25 cellular contexts compared by ENCODE assay signal in the genomic region with DNA sequence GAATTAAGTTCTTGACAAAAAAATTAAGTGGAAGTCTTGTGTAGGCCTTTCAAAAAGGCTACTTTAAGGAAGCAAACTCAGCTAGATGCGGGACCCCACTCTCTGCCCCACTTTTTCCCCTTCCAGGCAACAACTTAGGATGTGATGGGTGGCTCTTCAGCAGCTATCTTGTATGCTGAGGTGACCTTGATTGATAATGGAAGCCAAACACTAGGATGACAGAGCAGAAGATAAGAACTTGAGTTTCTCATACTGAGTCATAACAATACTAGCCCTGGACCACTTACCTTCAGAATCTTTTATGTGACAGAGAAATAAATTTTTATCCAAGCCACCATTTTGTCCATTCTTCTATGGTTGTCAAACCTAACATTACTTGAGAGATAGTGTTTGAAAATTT.
"Had no signal": no experiment of that assay in that cellular context is flagged by ENCODE, and none has a peak within 500 bp of the region (broad histone marks: within the 10 kb centered on the region; RNA-seq: fewer than 3 reads in every experiment).

No MANE protein-coding gene starts in this region.

- H3K4me3 ChIP-seq: breast epithelium, MG63 had no signal

- FAIRE-seq: TTC549 had no signal

- H3K27ac Mint-ChIP-seq: activated CD8-positive, alpha-beta T cell treated with anti-CD3 and anti-CD28 coated beads for 36 hours; activated naive CD8-positive, alpha-beta T cell treated with anti-CD3 and anti-CD28 coated beads, Interleukin-2, amount 10 ng/mL, durations not matched to agents 7 days and 5 days; activated T-helper 1 cell treated with anti-CD3 and anti-CD28 coated beads, Interleukin-12 subunit alpha, Interleukin-12 subunit beta, Interleukin-2, Interleukin-4 antibody, amounts not matched to agents 30 ng/mL and 10 ng/mL and 1 ng/mL, durations not matched to agents 14 hours and 24 hours and 36 hours had no signal

- H3K27me3 ChIP-seq: breast epithelium, MG63 had no signal

- H3K4me1 ChIP-seq: breast epithelium had no signal

- H3K27me3 Mint-ChIP-seq: activated CD8-positive, alpha-beta T cell treated with anti-CD3 and anti-CD28 coated beads for 36 hours; activated naive CD8-positive, alpha-beta T cell treated with anti-CD3 and anti-CD28 coated beads, Interleukin-2, amount 10 ng/mL, durations not matched to agents 7 days and 5 days had no signal

- H3K9me3 ChIP-seq: breast epithelium, MG63 had no signal

- H3K27ac ChIP-seq: breast epithelium, VCaP had no signal

- DNase-seq: activated CD4-positive, alpha-beta T cell treated with anti-CD3 and anti-CD28 coated beads, Interleukin-2, amount 50 U/mL, for 1 hour; activated CD4-positive, CD25-positive, alpha-beta regulatory T cell; activated CD8-positive, alpha-beta memory T cell treated with anti-CD3 and anti-CD28 coated beads, Interleukin-2, amount 50 U/mL, for 4 hours; activated CD8-positive, alpha-beta T cell treated with anti-CD3 and anti-CD28 coated beads for 36 hours; activated effector memory CD4-positive, alpha-beta T cell treated with anti-CD3 and anti-CD28 coated beads, Interleukin-2, amount 50 U/mL, for 16 hours; activated naive CD4-positive, alpha-beta T cell treated with Interleukin-2 at 50 U/mL for 16 hours; activated naive CD8-positive, alpha-beta T cell treated with anti-CD3 and anti-CD28 coated beads, Interleukin-2, amount 10 ng/mL, durations not matched to agents 7 days and 5 days; activated T-cell treated with anti-CD3 and anti-CD28 coated beads, Interleukin-2, amount 50 U/mL, for 1 hour; aorta; caudate nucleus; MG63; NCI-H1105; NCI-H1436; NCI-H1694 treated with DMSO at 0.1 percent for 48 hours; NCI-H2029 treated with DMSO at 0.1 percent for 48 hours; NCI-H345; NCI-H510A; NCI-H526 treated with DMSO at 0.1 percent for 48 hours; NCI-H82; SIG-M5; T1000 had no signal

- H3K4me3 Mint-ChIP-seq: activated CD8-positive, alpha-beta T cell treated with anti-CD3 and anti-CD28 coated beads for 36 hours; activated naive CD8-positive, alpha-beta T cell treated with anti-CD3 and anti-CD28 coated beads, Interleukin-2, amount 10 ng/mL, durations not matched to agents 7 days and 5 days; activated T-helper 1 cell treated with anti-CD3 and anti-CD28 coated beads, Interleukin-12 subunit alpha, Interleukin-12 subunit beta, Interleukin-2, Interleukin-4 antibody, amounts not matched to agents 30 ng/mL and 10 ng/mL and 1 ng/mL, durations not matched to agents 14 hours and 24 hours and 36 hours had no signal

- H3K9me3 Mint-ChIP-seq: activated naive CD8-positive, alpha-beta T cell treated with anti-CD3 and anti-CD28 coated beads, Interleukin-2, amount 10 ng/mL, durations not matched to agents 7 days and 5 days; activated T-helper 1 cell treated with anti-CD3 and anti-CD28 coated beads, Interleukin-12 subunit alpha, Interleukin-12 subunit beta, Interleukin-2, Interleukin-4 antibody, amounts not matched to agents 30 ng/mL and 10 ng/mL and 1 ng/mL, durations not matched to agents 14 hours and 24 hours and 36 hours had no signal

- ATAC-seq: activated CD8-positive, alpha-beta T cell treated with anti-CD3 and anti-CD28 coated beads for 36 hours had no signal
